Comparison of ENCODE assay signal across 12 cellular contexts in the genomic region with DNA sequence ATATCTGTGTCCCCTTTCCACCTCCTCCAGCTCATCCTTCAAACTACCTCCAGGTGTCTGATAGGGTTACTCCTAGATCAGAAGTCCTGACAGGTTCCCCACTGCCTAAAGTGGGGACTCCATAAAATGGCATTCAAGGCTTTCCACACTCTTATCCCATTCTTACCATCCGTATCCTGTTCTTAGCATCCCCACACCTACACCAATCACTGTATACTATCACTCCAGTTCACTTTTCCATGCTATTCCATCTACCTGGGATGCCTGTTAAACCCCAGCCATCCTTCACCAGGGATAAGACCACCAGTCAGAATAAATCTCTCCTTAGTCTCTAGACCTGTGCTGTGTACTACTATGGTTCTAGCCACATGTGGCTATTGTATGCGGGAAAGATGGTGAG. TPM values are rescaled to one million over a fixed set of nuclear protein-coding genes. Genes with fewer than 3 reads are reported as not detected.
DNase-seq lines count a peak whose midpoint lies in the region; ATAC-seq, FAIRE-seq and TF ChIP-seq lines count a peak whose summit lies in the region.
"Had no signal": no experiment of that assay in that cellular context is flagged by ENCODE, and none has a peak within 500 bp of the region (broad histone marks: within the 10 kb centered on the region; RNA-seq: fewer than 3 reads in every experiment).

No MANE protein-coding gene starts in this region.

- intact Hi-C loops in K562 (cut with micrococcal nuclease): loop anchor here (1.0 to 5.0 kb wide), 3 partner anchors 139 to 602 kb away; a partner anchor contains a TSS
- intact Hi-C loops in lower lobe of right lung (cut with DNase I): no loop called here

- FAIRE-seq in K562 (lab: Jason Lieb, UNC): no peak
- FAIRE-seq: colon, D721Med had no signal

- peak; percentile 55; the same call in 1 of the 2 replicates for TF ChIP-seq POLR2A in K562 (conservative IDR thresholded peaks at IDR 0.05)

- H3K79me2 ChIP-seq in K562 (ENCODE audit: control insufficient read depth, insufficient read depth, low read length): no peaks in the 10 kb centered on the region

- POLR2A ChIA-PET in K562 (lab: Yijun Ruan, JAX): interaction anchor here (0.5 to 2.8 kb wide), 11 partner anchors 8 to 529 kb away, joined by 3 to 10 read pairs (median 3); a partner anchor contains a TSS

- no peaks in the 10 kb centered on the region for H3K9me3 ChIP-seq in K562 (replicated peaks; ENCODE audit: control insufficient read depth, insufficient read depth, low read depth, low read length)
- H3K9me3 ChIP-seq in lower lobe of right lung: no peaks in the 10 kb centered on the region
- H3K9me3 ChIP-seq in subcutaneous abdominal adipose tissue (ENCODE audit: control insufficient read depth in 5 of 5, low read length in 5 of 5): no peaks in the 10 kb centered on the region

- 0 out of 2 replicates have a peak, but pooled peaks cover 5% of the 10 kb centered on the region for H4K20me1 ChIP-seq in K562 (replicated peaks; ENCODE audit: control insufficient read depth, insufficient read depth, low read length)

- H2AFZ ChIP-seq in K562 (ENCODE audit: low read depth, low read length): no peak overlapping the region

- 88% methylated on average over 2 of the region's 2 CpGs for WGBS in K562 (ENCODE audit: insufficient coverage, low coverage, missing lambda C conversion rate)

- H3K36me3 ChIP-seq in K562 (ENCODE audit: control insufficient read depth, insufficient read depth, low read length): peaks cover 30% of the 10 kb centered on the region
- H3K36me3 ChIP-seq in lower lobe of right lung: peaks cover 34% of the 10 kb centered on the region
- H3K36me3 ChIP-seq in subcutaneous abdominal adipose tissue (ENCODE audit: control insufficient read depth in 5 of 5, insufficient read depth in 5 of 5, low read length in 5 of 5): peaks cover 12 to 33% (median 19%) of the 10 kb centered on the region in 5 donors

- no peaks in the 10 kb centered on the region for H3K9me1 ChIP-seq in K562 (ENCODE audit: control insufficient read depth, insufficient read depth, low read length)

- no peak overlapping the region for H3K9ac ChIP-seq in K562 (ENCODE audit: insufficient read depth in 1 of 2, low read depth in 2 of 2, low read length in 2 of 2)
- H3K9ac ChIP-seq in subcutaneous abdominal adipose tissue (ENCODE audit: low read length in 5 of 5): peak overlapping the region in 3 of 5 donors; percentile 35 to 63 (median 43)

- H3K4me2 ChIP-seq in K562 (ENCODE audit: insufficient read depth, low read length): no peak overlapping the region

- no peak for TF ChIP-seq EP300 in K562 (IDR thresholded peaks at IDR 0.05; ENCODE audit: low read length)

- in situ Hi-C loops in K562 (cut with MboI) (loop anchor here (25.0 kb wide), 1 partner anchor 602 kb away; no protein-coding TSS in a partner anchor), ACHN (cut with HindIII; ENCODE audit: low pct_ligation_motif_present, low pct_unique_long_range_greater_than_20kb, low sequenced_read_pairs) (no loop called here)

- DNase-seq in M059J (ENCODE audit: low read depth) (peak; percentile 20), K562 (ENCODE audit: extremely low read depth in 1 of 4, low spot score in 3 of 4) (no peak), lower lobe of right lung (no peak), ACHN (no peak)
- DNase-seq: activated CD4-positive, CD25-positive, alpha-beta regulatory T cell had no signal

- no TSS peak for BruUV-seq in K562 (replicated peaks; lab: Mats Ljungman, UMichigan)

- H3K4me3 ChIP-seq in K562: no peak overlapping the region
- H3K4me3 ChIP-seq in lower lobe of right lung: no peak overlapping the region
- no peak overlapping the region for H3K4me3 ChIP-seq in subcutaneous abdominal adipose tissue (ENCODE audit: low read depth in 1 of 5, low read length in 5 of 5)

- H3K27ac ChIP-seq in K562 (ENCODE audit: extremely low read depth, low read depth, low read length): no peak overlapping the region
- H3K27ac ChIP-seq in lower lobe of right lung: peak overlapping the region; percentile 4
- H3K27ac ChIP-seq in subcutaneous abdominal adipose tissue (ENCODE audit: low read depth, low read length): peak overlapping the region; percentile 83
- H3K27ac ChIP-seq: foreskin keratinocyte had no signal

- CTCF ChIA-PET in K562 (lab: Yijun Ruan, JAX; ENCODE audit: low intra/inter-chr PET ratio): interaction anchor here (1.8 kb wide), 1 partner anchor 137 kb away, joined by 8 read pairs; no protein-coding TSS in a partner anchor

- H3K4me1 ChIP-seq in K562 (replicated peaks in 1 of 2; ENCODE audit: control insufficient read depth in 2 of 2, insufficient read depth in 2 of 2, low read length in 2 of 2): no peaks in the 10 kb centered on the region; a peak in 1 of 5 replicates
- peaks cover 13% of the 10 kb centered on the region for H3K4me1 ChIP-seq in lower lobe of right lung
- peaks cover 6 to 17% (median 12%) of the 10 kb centered on the region in 5 donors for H3K4me1 ChIP-seq in subcutaneous abdominal adipose tissue (ENCODE audit: control insufficient read depth in 5 of 5, insufficient read depth in 5 of 5, low read length in 5 of 5)

- peak; percentile 8; the same call in 2 of the 3 replicates for ATAC-seq in K562
- ATAC-seq in lower lobe of right lung: no peak
- ATAC-seq in GM18858 (IDR thresholded peaks at IDR 0.05; ENCODE audit: unreplicated experiment): no peak
- ATAC-seq in HG03196 (IDR thresholded peaks at IDR 0.05; ENCODE audit: unreplicated experiment): no peak
- no peak for ATAC-seq in HG03095 (IDR thresholded peaks at IDR 0.05; ENCODE audit: unreplicated experiment)

- no peak for TF ChIP-seq CTCF in K562 (IDR thresholded peaks at IDR 0.05 in 2 of 3, conservative IDR thresholded peaks at IDR 0.05 in 1 of 3; ENCODE audit: insufficient read depth in 2 of 3, low read depth in 1 of 3, low read length in 3 of 3)
- no peak for TF ChIP-seq CTCF in lower lobe of right lung (IDR thresholded peaks at IDR 0.05)

- TF ChIP-seq RAD21 in K562 (CRISPR knock-in tag; conservative IDR thresholded peaks at IDR 0.05 in 1 of 2, IDR thresholded peaks at IDR 0.05 in 1 of 2): no peak

- H3K27me3 ChIP-seq in K562 (ENCODE audit: control insufficient read depth in 2 of 2, insufficient read depth in 2 of 2, low read length in 2 of 2) (no peaks in the 10 kb centered on the region), lower lobe of right lung (ENCODE audit: low read depth) (no peaks in the 10 kb centered on the region), subcutaneous abdominal adipose tissue (ENCODE audit: control insufficient read depth in 5 of 5, insufficient read depth in 4 of 5, low read length in 5 of 5) (no peaks in the 10 kb centered on the region)
- H3K27me3 ChIP-seq: foreskin keratinocyte had no signal

TF ChIP-seq in K562, 482 proteins besides CTCF, POLR2A, EP300 and RAD21:
- 0 out of 2 replicates have a peak, but pooled peaks have one; percentile 4 for TF ChIP-seq SMARCA5 (IDR thresholded peaks at IDR 0.05)
- no peak for TF ChIP-seq ZNF445 (CRISPR knock-in tag; IDR thresholded peaks at IDR 0.05; ENCODE audit: low read depth)
- 0 out of 2 replicates have a peak, but pooled peaks have one; percentile 43 for TF ChIP-seq SUPT5H (IDR thresholded peaks at IDR 0.05)
- peak; percentile 46 for TF ChIP-seq POLR2B (IDR thresholded peaks at IDR 0.05; ENCODE audit: low read depth, partially characterized antibody)
- TF ChIP-seq HCFC1 (IDR thresholded peaks at IDR 0.05; ENCODE audit: low read depth, low read length): no peak

RNA-seq across cellular contexts. Expression of a gene that starts 19.1 kb away (rescaled TPM):
- total RNA-seq in M059J (2014; rRNA removed; shearing (Covaris generic)): 291 and 378 TPM in 2 replicates
- 161 and 194 TPM in 2 replicates for total RNA-seq in K562 (2011; cell fraction: chromatin; rRNA removed; ENCODE audit: low replicate concordance)
- total RNA-seq in K562 (2011; cell fraction: nucleolus; rRNA removed): 173 and 183 TPM in 2 replicates
- total RNA-seq in K562 (2011; cell fraction: nucleoplasm; rRNA removed): 226 and 257 TPM in 2 replicates
- total RNA-seq in K562 (2014; rRNA removed) (104 and 139 TPM in 2 replicates), K562 (2014; rRNA removed; fragmentation: Illumina TruSeq; extraction: Trizol) (330 and 368 TPM in 2 replicates), K562 (2015; rRNA removed; fragmentation: Illumina TruSeq; extraction: Trizol) (206 and 248 TPM in 2 replicates), K562 (2021) (243 and 257 TPM in 2 replicates), lower lobe of right lung (158 TPM)
- polyA plus RNA-seq in K562 (2011; rRNA removed) (354 and 388 TPM in 2 replicates), K562 (2014; fragmentation: Illumina TruSeq; extraction: Trizol) (246 and 307 TPM in 2 replicates), K562 (2014; fragmentation: Nextera tagmentation; extraction: Ambion mirVana) (100 to 1,000 TPM; 423 to 464 TPM), K562 (2014; rRNA removed) (154 and 214 TPM in 2 replicates)
- 155 and 228 TPM in 2 replicates for polyA plus RNA-seq in K562 (2011; cell fraction: cytosol; rRNA removed)
- 70.9 and 103 TPM in 2 replicates for polyA plus RNA-seq in K562 (2011; cell fraction: nucleus; rRNA removed)
- polyA plus RNA-seq in K562 (2012): 284 and 396 TPM in 2 replicates
- polyA minus RNA-seq in K562 (2011; rRNA and poly(A)+ RNA removed): 571 and 620 TPM in 2 replicates
- polyA minus RNA-seq in K562 (2011; cell fraction: cytosol; rRNA and poly(A)+ RNA removed): 141 and 146 TPM in 2 replicates
- polyA minus RNA-seq in K562 (2011; cell fraction: nucleus; rRNA and poly(A)+ RNA removed): 74.0 and 143 TPM in 2 replicates

Comparison
In these comparisons a context has a peak if more than half of its experiments do, and no peak if none do; other contexts are left out.
1. H3K9ac ChIP-seq: peak in subcutaneous abdominal adipose tissue (3 of 5); none in K562 (0 of 2).